ENCODE assay signal across 1 cellular context in the genomic region with DNA sequence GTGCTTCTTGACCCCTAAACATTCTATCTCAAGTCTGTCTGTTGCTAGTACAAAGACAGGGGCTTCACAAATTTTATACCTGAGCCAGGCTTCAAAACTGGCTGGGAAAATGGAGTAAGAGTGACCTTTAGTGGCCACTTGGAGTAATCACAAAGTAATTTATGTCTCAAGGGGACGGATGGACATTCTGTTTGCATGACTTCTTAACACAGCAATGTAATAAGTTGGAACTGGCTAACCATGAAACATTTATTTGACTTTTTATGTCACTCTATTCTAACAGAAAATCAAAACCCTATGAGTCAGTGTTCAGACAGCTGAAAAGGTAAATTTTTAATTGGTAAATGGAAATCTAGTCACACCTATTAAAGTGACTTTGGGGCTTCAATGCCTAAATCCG.
TF ChIP-seq lines count a peak whose summit lies in the region.

No MANE protein-coding gene starts in this region.

TF ChIP-seq in GM23338, 12 proteins besides CTCF, POLR2A, EP300 and RAD21 (continued from another document):
- TF ChIP-seq, protein P1, sequence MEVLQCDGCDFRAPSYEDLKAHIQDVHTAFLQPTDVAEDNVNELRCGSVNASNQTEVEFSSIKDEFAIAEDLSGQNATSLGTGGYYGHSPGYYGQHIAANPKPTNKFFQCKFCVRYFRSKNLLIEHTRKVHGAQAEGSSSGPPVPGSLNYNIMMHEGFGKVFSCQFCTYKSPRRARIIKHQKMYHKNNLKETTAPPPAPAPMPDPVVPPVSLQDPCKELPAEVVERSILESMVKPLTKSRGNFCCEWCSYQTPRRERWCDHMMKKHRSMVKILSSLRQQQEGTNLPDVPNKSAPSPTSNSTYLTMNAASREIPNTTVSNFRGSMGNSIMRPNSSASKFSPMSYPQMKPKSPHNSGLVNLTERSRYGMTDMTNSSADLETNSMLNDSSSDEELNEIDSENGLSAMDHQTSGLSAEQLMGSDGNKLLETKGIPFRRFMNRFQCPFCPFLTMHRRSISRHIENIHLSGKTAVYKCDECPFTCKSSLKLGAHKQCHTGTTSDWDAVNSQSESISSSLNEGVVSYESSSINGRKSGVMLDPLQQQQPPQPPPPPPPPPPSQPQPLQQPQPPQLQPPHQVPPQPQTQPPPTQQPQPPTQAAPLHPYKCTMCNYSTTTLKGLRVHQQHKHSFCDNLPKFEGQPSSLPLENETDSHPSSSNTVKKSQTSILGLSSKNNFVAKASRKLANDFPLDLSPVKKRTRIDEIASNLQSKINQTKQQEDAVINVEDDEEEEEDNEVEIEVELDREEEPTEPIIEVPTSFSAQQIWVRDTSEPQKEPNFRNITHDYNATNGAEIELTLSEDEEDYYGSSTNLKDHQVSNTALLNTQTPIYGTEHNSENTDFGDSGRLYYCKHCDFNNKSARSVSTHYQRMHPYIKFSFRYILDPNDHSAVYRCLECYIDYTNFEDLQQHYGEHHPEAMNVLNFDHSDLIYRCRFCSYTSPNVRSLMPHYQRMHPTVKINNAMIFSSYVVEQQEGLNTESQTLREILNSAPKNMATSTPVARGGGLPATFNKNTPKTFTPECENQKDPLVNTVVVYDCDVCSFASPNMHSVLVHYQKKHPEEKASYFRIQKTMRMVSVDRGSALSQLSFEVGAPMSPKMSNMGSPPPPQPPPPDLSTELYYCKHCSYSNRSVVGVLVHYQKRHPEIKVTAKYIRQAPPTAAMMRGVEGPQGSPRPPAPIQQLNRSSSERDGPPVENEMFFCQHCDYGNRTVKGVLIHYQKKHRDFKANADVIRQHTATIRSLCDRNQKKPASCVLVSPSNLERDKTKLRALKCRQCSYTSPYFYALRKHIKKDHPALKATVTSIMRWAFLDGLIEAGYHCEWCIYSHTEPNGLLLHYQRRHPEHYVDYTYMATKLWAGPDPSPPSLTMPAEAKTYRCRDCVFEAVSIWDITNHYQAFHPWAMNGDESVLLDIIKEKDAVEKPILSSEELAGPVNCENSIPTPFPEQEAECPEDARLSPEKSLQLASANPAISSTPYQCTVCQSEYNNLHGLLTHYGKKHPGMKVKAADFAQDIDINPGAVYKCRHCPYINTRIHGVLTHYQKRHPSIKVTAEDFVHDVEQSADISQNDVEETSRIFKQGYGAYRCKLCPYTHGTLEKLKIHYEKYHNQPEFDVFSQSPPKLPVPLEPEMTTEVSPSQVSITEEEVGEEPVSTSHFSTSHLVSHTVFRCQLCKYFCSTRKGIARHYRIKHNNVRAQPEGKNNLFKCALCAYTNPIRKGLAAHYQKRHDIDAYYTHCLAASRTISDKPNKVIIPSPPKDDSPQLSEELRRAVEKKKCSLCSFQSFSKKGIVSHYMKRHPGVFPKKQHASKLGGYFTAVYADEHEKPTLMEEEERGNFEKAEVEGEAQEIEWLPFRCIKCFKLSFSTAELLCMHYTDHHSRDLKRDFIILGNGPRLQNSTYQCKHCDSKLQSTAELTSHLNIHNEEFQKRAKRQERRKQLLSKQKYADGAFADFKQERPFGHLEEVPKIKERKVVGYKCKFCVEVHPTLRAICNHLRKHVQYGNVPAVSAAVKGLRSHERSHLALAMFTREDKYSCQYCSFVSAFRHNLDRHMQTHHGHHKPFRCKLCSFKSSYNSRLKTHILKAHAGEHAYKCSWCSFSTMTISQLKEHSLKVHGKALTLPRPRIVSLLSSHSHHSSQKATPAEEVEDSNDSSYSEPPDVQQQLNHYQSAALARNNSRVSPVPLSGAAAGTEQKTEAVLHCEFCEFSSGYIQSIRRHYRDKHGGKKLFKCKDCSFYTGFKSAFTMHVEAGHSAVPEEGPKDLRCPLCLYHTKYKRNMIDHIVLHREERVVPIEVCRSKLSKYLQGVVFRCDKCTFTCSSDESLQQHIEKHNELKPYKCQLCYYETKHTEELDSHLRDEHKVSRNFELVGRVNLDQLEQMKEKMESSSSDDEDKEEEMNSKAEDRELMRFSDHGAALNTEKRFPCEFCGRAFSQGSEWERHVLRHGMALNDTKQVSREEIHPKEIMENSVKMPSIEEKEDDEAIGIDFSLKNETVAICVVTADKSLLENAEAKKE (CRISPR knock-in tag; IDR thresholded peaks at IDR 0.05): no peak
